ENCODE assay signal across 41 cellular contexts in genomic region chr5:156851880-156852279, GRCh38. TPM values are rescaled to one million over a fixed set of nuclear protein-coding genes. Genes with fewer than 3 reads are reported as not detected.
"Had no signal": no experiment of that assay in that cellular context is flagged by ENCODE, and none has a peak within 500 bp of the region (broad histone marks: within the 10 kb centered on the region; RNA-seq: fewer than 3 reads in every experiment).

No MANE protein-coding gene starts in this region.

- H3K4me3 Mint-ChIP-seq: activated CD4-positive, alpha-beta memory T cell treated with anti-CD3 and anti-CD28 coated beads, Interleukin-2, amount 10 ng/mL, durations not matched to agents 7 days and 5 days; activated CD4-positive, alpha-beta T cell treated with anti-CD3 and anti-CD28 coated beads for 36 hours; activated CD4-positive, alpha-beta T cell treated with anti-CD3 and anti-CD28 coated beads, Interleukin-2, amount 10 ng/mL, durations not matched to agents 7 days and 5 days; activated CD8-positive, alpha-beta memory T cell treated with anti-CD3 and anti-CD28 coated beads, Interleukin-2, amount 10 ng/mL, durations not matched to agents 7 days and 5 days; activated CD8-positive, alpha-beta T cell treated with anti-CD3 and anti-CD28 coated beads, Interleukin-2, amount 10 ng/mL, durations not matched to agents 7 days and 5 days; activated naive CD4-positive, alpha-beta T cell treated with anti-CD3 and anti-CD28 coated beads, Interleukin-2, amount 10 ng/mL, durations not matched to agents 7 days and 5 days; activated naive CD4-positive, alpha-beta T cell treated with anti-CD3 and anti-CD28 coated beads, Interleukin-2, amount 50 U/mL, for 24 hours; activated naive CD8-positive, alpha-beta T cell; activated naive CD8-positive, alpha-beta T cell treated with anti-CD3 and anti-CD28 coated beads, Interleukin-2, amount 10 ng/mL, durations not matched to agents 7 days and 5 days; activated naive CD8-positive, alpha-beta T cell treated with anti-CD3 and anti-CD28 coated beads, Interleukin-2, amount 50 U/mL, for 24 hours; activated T-cell treated with anti-CD3 and anti-CD28 coated beads, Interleukin-2, amount 50 U/mL, for 24 hours; brain; central memory CD8-positive, alpha-beta T cell; T-helper 1 cell treated with Interleukin-12 subunit alpha and Interleukin-12 subunit beta and Interleukin-4 antibody, amounts not matched to agents 30 μg/mL and 1 μg/mL, for 36 hours; T-helper 2 cell treated with Interferon-gamma antibody and Interleukin-4, amounts not matched to agents 5 μg/mL and 100 μg/mL, for 36 hours had no signal

- H3K27ac ChIP-seq: ascending aorta, cardiac muscle cell, colonic mucosa, VCaP had no signal

- H3K4me1 Mint-ChIP-seq: activated CD4-positive, alpha-beta memory T cell treated with anti-CD3 and anti-CD28 coated beads, Interleukin-2, amount 10 ng/mL, durations not matched to agents 7 days and 5 days; activated CD4-positive, alpha-beta T cell treated with anti-CD3 and anti-CD28 coated beads, Interleukin-2, amount 10 ng/mL, durations not matched to agents 7 days and 5 days; activated naive CD4-positive, alpha-beta T cell treated with anti-CD3 and anti-CD28 coated beads, Interleukin-2, amount 10 ng/mL, durations not matched to agents 7 days and 5 days; activated naive CD4-positive, alpha-beta T cell treated with anti-CD3 and anti-CD28 coated beads, Interleukin-2, amount 50 U/mL, for 24 hours; activated naive CD8-positive, alpha-beta T cell treated with anti-CD3 and anti-CD28 coated beads, Interleukin-2, amount 50 U/mL, for 24 hours; brain; central memory CD8-positive, alpha-beta T cell had no signal

- H3K27me3 ChIP-seq: ascending aorta, cardiac muscle cell, colonic mucosa had no signal

- H3K27ac Mint-ChIP-seq: activated CD4-positive, alpha-beta memory T cell treated with anti-CD3 and anti-CD28 coated beads, Interleukin-2, amount 10 ng/mL, durations not matched to agents 7 days and 5 days; activated CD4-positive, alpha-beta T cell treated with anti-CD3 and anti-CD28 coated beads for 36 hours; activated CD4-positive, alpha-beta T cell treated with anti-CD3 and anti-CD28 coated beads, Interleukin-2, amount 10 ng/mL, durations not matched to agents 7 days and 5 days; activated CD8-positive, alpha-beta memory T cell treated with anti-CD3 and anti-CD28 coated beads, Interleukin-2, amount 10 ng/mL, durations not matched to agents 7 days and 5 days; activated CD8-positive, alpha-beta T cell treated with anti-CD3 and anti-CD28 coated beads, Interleukin-2, amount 10 ng/mL, durations not matched to agents 7 days and 5 days; activated naive CD4-positive, alpha-beta T cell treated with anti-CD3 and anti-CD28 coated beads, Interleukin-2, amount 10 ng/mL, durations not matched to agents 7 days and 5 days; activated naive CD4-positive, alpha-beta T cell treated with anti-CD3 and anti-CD28 coated beads, Interleukin-2, amount 50 U/mL, for 24 hours; activated naive CD8-positive, alpha-beta T cell; activated naive CD8-positive, alpha-beta T cell treated with anti-CD3 and anti-CD28 coated beads, Interleukin-2, amount 10 ng/mL, durations not matched to agents 7 days and 5 days; activated naive CD8-positive, alpha-beta T cell treated with anti-CD3 and anti-CD28 coated beads, Interleukin-2, amount 50 U/mL, for 24 hours; activated T-cell treated with anti-CD3 and anti-CD28 coated beads, Interleukin-2, amount 50 U/mL, for 24 hours; activated T-helper 2 cell treated with anti-CD3 and anti-CD28 coated beads, Interferon-gamma antibody, Interleukin-2, Interleukin-4, amounts not matched to agents 10 μg/mL and 5 μg/mL and 100 μg/mL, durations not matched to agents 14 hours and 24 hours and 36 hours; brain; T-helper 1 cell treated with Interleukin-12 subunit alpha and Interleukin-12 subunit beta and Interleukin-4 antibody, amounts not matched to agents 30 μg/mL and 1 μg/mL, for 36 hours; T-helper 2 cell treated with Interferon-gamma antibody and Interleukin-4, amounts not matched to agents 5 μg/mL and 100 μg/mL, for 36 hours had no signal

- ATAC-seq: activated CD4-positive, alpha-beta T cell treated with anti-CD3 and anti-CD28 coated beads for 36 hours; activated CD4-positive, CD25-positive, alpha-beta regulatory T cell treated with anti-CD3 and anti-CD28 coated beads, Interleukin-2, amount 50 U/mL, for 24 hours; activated CD8-positive, alpha-beta memory T cell treated with anti-CD3 and anti-CD28 coated beads, Interleukin-2, amount 10 ng/mL, durations not matched to agents 7 days and 5 days; activated CD8-positive, alpha-beta T cell treated with anti-CD3 and anti-CD28 coated beads, Interleukin-2, amount 10 ng/mL, durations not matched to agents 7 days and 5 days; activated naive CD8-positive, alpha-beta T cell treated with anti-CD3 and anti-CD28 coated beads, Interleukin-2, amount 50 U/mL, for 24 hours had no signal

- H3K4me1 ChIP-seq: ascending aorta, colonic mucosa had no signal

- FAIRE-seq: bronchial epithelial cell, TTC549 had no signal

- H3K9me3 ChIP-seq: colonic mucosa had no signal

- DNase-seq: activated CD4-positive, alpha-beta memory T cell treated with anti-CD3 and anti-CD28 coated beads, Interleukin-2, amount 10 ng/mL, durations not matched to agents 7 days and 5 days; activated CD4-positive, alpha-beta T cell treated with anti-CD3 and anti-CD28 coated beads for 1 hour; activated CD4-positive, alpha-beta T cell treated with anti-CD3 and anti-CD28 coated beads for 36 hours; activated CD4-positive, alpha-beta T cell treated with anti-CD3 and anti-CD28 coated beads for 48 hours; activated CD4-positive, alpha-beta T cell treated with anti-CD3 and anti-CD28 coated beads, Interleukin-2, amount 10 ng/mL, durations not matched to agents 7 days and 5 days; activated CD4-positive, alpha-beta T cell treated with anti-CD3 and anti-CD28 coated beads, Interleukin-2, amount 50 U/mL, for 48 hours; activated CD4-positive, CD25-positive, alpha-beta regulatory T cell; activated CD8-positive, alpha-beta memory T cell treated with anti-CD3 and anti-CD28 coated beads for 24 hours; activated CD8-positive, alpha-beta memory T cell treated with anti-CD3 and anti-CD28 coated beads, Interleukin-2, amount 10 ng/mL, durations not matched to agents 7 days and 5 days; activated CD8-positive, alpha-beta memory T cell treated with anti-CD3 and anti-CD28 coated beads, Interleukin-2, amount 50 U/mL, for 48 hours; activated CD8-positive, alpha-beta T cell treated with anti-CD3 and anti-CD28 coated beads, Interleukin-2, amount 10 ng/mL, durations not matched to agents 7 days and 5 days; activated effector memory CD4-positive, alpha-beta T cell treated with Interleukin-2 at 50 U/mL for 16 hours; activated gamma-delta T cell; activated naive CD4-positive, alpha-beta T cell treated with anti-CD3 and anti-CD28 coated beads, Interleukin-2, amount 10 ng/mL, durations not matched to agents 7 days and 5 days; activated naive CD4-positive, alpha-beta T cell treated with Interleukin-2 at 50 U/mL for 16 hours; activated naive CD8-positive, alpha-beta T cell treated with anti-CD3 and anti-CD28 coated beads, Interleukin-2, amount 10 ng/mL, durations not matched to agents 7 days and 5 days; activated naive CD8-positive, alpha-beta T cell treated with anti-CD3 and anti-CD28 coated beads, Interleukin-2, amount 50 U/mL, for 24 hours; activated T-cell treated with anti-CD3 and anti-CD28 coated beads, Interleukin-2, amount 50 U/mL, for 24 hours; activated T-cell treated with anti-CD3 and anti-CD28 coated beads, Interleukin-2, amount 50 U/mL, for 48 hours; amygdala; anterior cingulate cortex; caudate nucleus; cerebellar nuclear complex; colonic mucosa; T-helper 2 cell; T-helper 9 cell had no signal

- H3K4me3 ChIP-seq: ascending aorta, cardiac muscle cell, colonic mucosa had no signal

- H3K36me3 ChIP-seq: ascending aorta, cardiac muscle cell, colonic mucosa had no signal

- H3K36me3 Mint-ChIP-seq: brain had no signal

RNA-seq across cellular contexts. Expression of gene PPP1R2B, which starts 1.8 kb away (rescaled TPM):
- total RNA-seq: activated CD4-positive, alpha-beta memory T cell treated with anti-CD3 and anti-CD28 coated beads, Interleukin-2, amount 10 ng/mL, durations not matched to agents 7 days and 5 days; activated CD8-positive, alpha-beta memory T cell treated with anti-CD3 and anti-CD28 coated beads, Interleukin-2, amount 10 ng/mL, durations not matched to agents 7 days and 5 days; activated naive CD8-positive, alpha-beta T cell treated with anti-CD3 and anti-CD28 coated beads, Interleukin-2, amount 10 ng/mL, durations not matched to agents 7 days and 5 days; ascending aorta; bronchial epithelial cell; cardiac muscle cell; chondrocyte; colonic mucosa had no signal
- polyA plus RNA-seq: adipose tissue, cardiac muscle cell had no signal
